30 cellular contexts compared by ENCODE assay signal in the genomic region with DNA sequence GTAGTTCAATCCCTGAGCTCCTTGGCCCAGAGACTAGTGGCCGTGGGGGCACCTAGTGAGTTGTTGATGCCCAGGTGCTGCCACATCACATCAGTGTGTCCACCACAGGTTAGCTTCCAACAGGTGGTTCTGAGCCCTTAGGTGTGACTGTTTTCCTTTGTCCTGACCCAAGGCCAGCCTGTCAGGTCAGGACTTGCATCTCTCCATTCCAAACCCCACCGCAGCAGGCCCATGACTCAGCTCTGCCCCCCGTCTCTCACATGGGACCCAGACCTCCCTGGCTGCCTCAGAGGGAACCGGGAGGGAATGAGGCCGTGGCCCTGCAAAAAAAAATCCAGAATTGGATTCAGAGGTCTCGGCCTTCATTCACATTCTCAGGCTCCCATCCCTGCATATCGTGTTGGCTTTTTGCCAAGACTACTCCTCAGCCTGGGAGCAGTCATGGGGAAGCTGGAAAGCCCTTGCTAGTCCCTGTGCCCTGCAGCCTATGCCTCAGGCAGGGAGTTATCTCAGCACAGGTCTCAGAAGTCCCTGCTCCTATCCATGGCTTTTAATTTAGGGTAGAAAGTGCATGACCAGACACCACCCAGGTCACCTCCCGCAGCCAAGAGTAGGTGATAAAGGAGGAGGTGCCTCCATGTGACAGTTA. TPM values are rescaled to one million over a fixed set of nuclear protein-coding genes. Genes with fewer than 3 reads are reported as not detected.
DNase-seq lines count a peak whose midpoint lies in the region; ATAC-seq and TF ChIP-seq lines count a peak whose summit lies in the region.
"Had no signal": no experiment of that assay in that cellular context is flagged by ENCODE, and none has a peak within 500 bp of the region (broad histone marks: within the 10 kb centered on the region; RNA-seq: fewer than 3 reads in every experiment).

No MANE protein-coding gene starts in this region.

- TF ChIP-seq POLR2A in upper lobe of left lung (IDR thresholded peaks at IDR 0.05), result no peak

- H3K9ac ChIP-seq in mammary epithelial cell (ENCODE audit: insufficient read depth, low read length), result no peak overlapping the region

- H2AFZ ChIP-seq in mammary epithelial cell (ENCODE audit: low read depth, low read length), result no peak overlapping the region

- H3K27ac ChIP-seq in mammary epithelial cell (ENCODE audit: insufficient read depth, low read depth, low read length), result no peak overlapping the region
- no peak overlapping the region for H3K27ac ChIP-seq in caudate nucleus (ENCODE audit: low read depth, low read length)
- no peak overlapping the region for H3K27ac ChIP-seq in upper lobe of left lung
- H3K27ac ChIP-seq: 22Rv1, heart right ventricle, left lung, testis had no signal

- dilution Hi-C loops in mammary epithelial cell (cut with HindIII; ENCODE audit: low sequenced_read_pairs), result no loop called here

- H3K4me2 ChIP-seq in mammary epithelial cell (ENCODE audit: insufficient read depth, low read depth, low read length), result peak overlapping the region; percentile 3

- H3K4me1 ChIP-seq in Caco-2 (peaks cover 32% of the 10 kb centered on the region), mammary epithelial cell (ENCODE audit: insufficient read depth, low read length) (peaks cover 39% of the 10 kb centered on the region), mucosa of descending colon (ENCODE audit: low read depth) (peaks cover 62% of the 10 kb centered on the region), upper lobe of left lung (peaks cover 0 to 5% (median under 1%) of the 10 kb centered on the region in 4 donors)

- intact Hi-C loops in Caco-2 (cut with micrococcal nuclease; ENCODE audit: unreplicated experiment) (no loop called here), mammary epithelial cell (cut with micrococcal nuclease) (no loop called here), mucosa of descending colon (cut with DNase I, micrococcal nuclease) (no loop called here)

- H3K4me3 ChIP-seq in Caco-2 (ENCODE audit: low read depth, low read length), result no peak overlapping the region
- H3K4me3 ChIP-seq in mammary epithelial cell (replicated peaks in 1 of 3; ENCODE audit: insufficient read depth in 1 of 3, low read depth in 2 of 3, low read length in 3 of 3), result no peak overlapping the region
- H3K4me3 ChIP-seq in mucosa of descending colon, result no peak overlapping the region
- H3K4me3 ChIP-seq in upper lobe of left lung, result no peak overlapping the region
- H3K4me3 ChIP-seq: heart right ventricle, left lung, testis had no signal

- TF ChIP-seq CTCF in Caco-2 (IDR thresholded peaks at IDR 0.05; ENCODE audit: insufficient read depth in 1 of 2, low read depth in 1 of 2, low read length in 1 of 2, severe bottlenecking in 1 of 2, unreplicated experiment in 1 of 2) (no peak), mammary epithelial cell (conservative IDR thresholded peaks at IDR 0.05 in 1 of 2, IDR thresholded peaks at IDR 0.05 in 1 of 2; ENCODE audit: extremely low read depth in 1 of 2, insufficient read depth in 1 of 2, low read depth in 1 of 2, low read length in 2 of 2) (no peak), mucosa of descending colon (IDR thresholded peaks at IDR 0.05) (no peak), upper lobe of left lung (IDR thresholded peaks at IDR 0.05) (no peak)

- peak; percentile 15 for DNase-seq in DMS 273 (lab: John Stamatoyannopoulos, UW; ENCODE audit: unreplicated experiment)
- no peak for DNase-seq in DMS 273 treated with DMSO at 0.1 percent for 48 hours (lab: John Stamatoyannopoulos, UW)
- DNase-seq in Caco-2, result no peak
- peak; percentile 71 for DNase-seq in mammary epithelial cell
- no peak for DNase-seq in mucosa of descending colon
- DNase-seq in dedifferentiated amniotic fluid mesenchymal stem cell (ENCODE audit: extremely low spot score), result no peak
- no peak for DNase-seq in caudate nucleus (lab: John Stamatoyannopoulos, UW)
- DNase-seq in upper lobe of left lung, result no peak
- DNase-seq: activated B cell treated with CpG ODN at 0.5 μM for 24 hours; activated CD4-positive, alpha-beta T cell treated with anti-CD3 and anti-CD28 coated beads, Interleukin-2, amount 50 U/mL, for 4 hours; activated CD8-positive, alpha-beta memory T cell treated with anti-CD3 and anti-CD28 coated beads, Interleukin-2, amount 50 U/mL, for 4 hours; CD4-positive, alpha-beta T cell; DMS79 treated with DMSO at 0.1 percent for 48 hours; heart right ventricle; IMR-90; left lung; natural killer cell; NCI-H1417 treated with DMSO at 0.1 percent for 48 hours; NCI-H2081 treated with DMSO at 0.1 percent for 48 hours; NCI-H524; stimulated activated CD4-positive, alpha-beta T cell treated with anti-CD3 and anti-CD28 coated beads, Interleukin-4, amount 100 ng/mL, for 24 hours; stimulated activated naive CD4-positive, alpha-beta T cell treated with Interleukin-2 at 50 U/mL for 16 hours; testis had no signal

- TF ChIP-seq EP300 in upper lobe of left lung (IDR thresholded peaks at IDR 0.05), result no peak

- in situ Hi-C loops in mammary epithelial cell (cut with MboI; ENCODE audit: low sequenced_read_pairs in 2 of 2), result no loop called here

- H3K9me3 Mint-ChIP-seq in Caco-2 (ENCODE audit: unreplicated experiment), result no peaks in the 10 kb centered on the region
- H3K9me3 Mint-ChIP-seq: activated B cell treated with CpG ODN at 0.5 μM for 24 hours; activated naive CD4-positive, alpha-beta T cell treated with anti-CD3 and anti-CD28 coated beads, Interleukin-2, amount 50 U/mL, for 72 hours; CD4-positive, alpha-beta T cell; natural killer cell had no signal

- 7% methylated on average over 8 of the region's 8 CpGs for WGBS in mammary epithelial cell (ENCODE audit: low coverage, missing lambda C conversion rate)
- WGBS in upper lobe of left lung, 2 donors, result 72 to 76% methylated on average over 6 to 8 of the region's 8 CpGs

- H3K27me3 Mint-ChIP-seq in Caco-2 (ENCODE audit: insufficient read depth, unreplicated experiment), result no peaks in the 10 kb centered on the region
- H3K27me3 Mint-ChIP-seq: activated B cell treated with CpG ODN at 0.5 μM for 24 hours; CD4-positive, alpha-beta T cell had no signal

- peaks cover 18% of the 10 kb centered on the region for H3K36me3 ChIP-seq in Caco-2 (ENCODE audit: control insufficient read depth, insufficient read depth, low read length)
- peaks cover 5% of the 10 kb centered on the region for H3K36me3 ChIP-seq in mammary epithelial cell (ENCODE audit: insufficient read depth, low read length)
- H3K36me3 ChIP-seq in mucosa of descending colon (ENCODE audit: low read depth), result no peaks in the 10 kb centered on the region
- no peaks in the 10 kb centered on the region for H3K36me3 ChIP-seq in upper lobe of left lung
- H3K36me3 ChIP-seq: heart right ventricle had no signal

- peaks cover 32% of the 10 kb centered on the region for H3K4me1 Mint-ChIP-seq in Caco-2 (ENCODE audit: low read depth, unreplicated experiment)

- peak overlapping the region; percentile 79 for H3K27ac Mint-ChIP-seq in Caco-2 (ENCODE audit: unreplicated experiment)
- H3K27ac Mint-ChIP-seq: activated B cell treated with CpG ODN at 0.5 μM for 24 hours; activated naive CD4-positive, alpha-beta T cell treated with anti-CD3 and anti-CD28 coated beads, Interleukin-2, amount 50 U/mL, for 72 hours; CD4-positive, alpha-beta T cell; natural killer cell had no signal

- no peaks in the 10 kb centered on the region for H3K9me3 ChIP-seq in Caco-2
- no peaks in the 10 kb centered on the region for H3K9me3 ChIP-seq in mammary epithelial cell (replicated peaks; ENCODE audit: insufficient read depth, low read length)
- no peaks in the 10 kb centered on the region for H3K9me3 ChIP-seq in mucosa of descending colon
- H3K9me3 ChIP-seq in upper lobe of left lung, result no peaks in the 10 kb centered on the region
- H3K9me3 ChIP-seq: heart right ventricle, left lung, testis had no signal

- no peak overlapping the region for H3K4me3 Mint-ChIP-seq in Caco-2 (ENCODE audit: unreplicated experiment)
- H3K4me3 Mint-ChIP-seq: activated B cell treated with CpG ODN at 0.5 μM for 24 hours; CD4-positive, alpha-beta T cell; natural killer cell had no signal

- H3K27me3 ChIP-seq in Caco-2 (replicated peaks; ENCODE audit: control insufficient read depth, insufficient read depth, low read length) (no peaks in the 10 kb centered on the region), mammary epithelial cell (ENCODE audit: insufficient read depth, low read length) (no peaks in the 10 kb centered on the region), upper lobe of left lung (no peaks in the 10 kb centered on the region)
- H3K27me3 ChIP-seq: left lung, testis had no signal

- peak; percentile 1 for ATAC-seq in mucosa of descending colon
- no peak for ATAC-seq in upper lobe of left lung (ENCODE audit: low FRiP score in 2 of 2)
- ATAC-seq: activated naive CD4-positive, alpha-beta T cell treated with anti-CD3 and anti-CD28 coated beads, Interleukin-2, amount 50 U/mL, for 72 hours; left lung; natural killer cell; Right ventricle myocardium inferior had no signal

- BruUV-seq in Caco-2 (replicated peaks; lab: Mats Ljungman, UMichigan) (no TSS peak), mammary epithelial cell (replicated peaks; lab: Mats Ljungman, UMichigan) (no TSS peak)

- CTCF ChIA-PET in Caco-2 (lab: Charles Lee) (no interaction called here), mammary epithelial cell (lab: Charles Lee; ENCODE audit: low non-redundant PET) (no interaction called here)

- peaks cover 16% of the 10 kb centered on the region for H3K79me2 ChIP-seq in mammary epithelial cell (ENCODE audit: insufficient read depth, low read length)

- POLR2A ChIA-PET in Caco-2 (lab: Charles Lee), result interaction anchor here (0.6 to 0.7 kb wide), 2 partner anchors 13 to 25 kb away, joined by 3 to 4 read pairs; no protein-coding TSS in a partner anchor

- H3K36me3 Mint-ChIP-seq in Caco-2 (ENCODE audit: insufficient read depth, unreplicated experiment), result peaks cover 97% of the 10 kb centered on the region
- H3K36me3 Mint-ChIP-seq: activated naive CD4-positive, alpha-beta T cell treated with anti-CD3 and anti-CD28 coated beads, Interleukin-2, amount 50 U/mL, for 72 hours; natural killer cell had no signal

- no peaks in the 10 kb centered on the region for H4K20me1 ChIP-seq in mammary epithelial cell (ENCODE audit: insufficient read depth, low read length)

RNA-seq across cellular contexts. Expression of a gene that starts 7.2 kb away (rescaled TPM):
- total RNA-seq in Caco-2 (2022), result 112 and 123 TPM in 2 replicates
- total RNA-seq in mammary epithelial cell, result 10 to 100 TPM; 26.5 to 27.2 TPM
- polyA plus RNA-seq in mammary epithelial cell, result 11.4 TPM
- 17.4 TPM for polyA minus RNA-seq in mammary epithelial cell
- total RNA-seq in mucosa of descending colon, result 100 to 1,000 TPM in 2 of 3 donors, 10 to 100 TPM in 1; 82.0 to 238 (median 171) TPM
- 10 to 100 TPM in 5 of 6 donors, 1 to 10 TPM in 1; 8.9 to 21.0 (median 16.3) TPM for total RNA-seq in upper lobe of left lung
- total RNA-seq: fibroblast of villous mesenchyme, Right ventricle myocardium inferior had no signal

RNA-seq across cellular contexts. Expression of a gene that starts 29.1 kb away (rescaled TPM):
- not detected in 2 replicates for total RNA-seq in Caco-2 (2022)
- total RNA-seq in mammary epithelial cell, result not detected
- polyA plus RNA-seq in mammary epithelial cell, result not detected
- polyA minus RNA-seq in mammary epithelial cell, result not detected
- total RNA-seq in mucosa of descending colon, result not detected
- under 1 TPM in 3 of 6 donors, not detected in 3; 0.49 to 0.74 (median 0.54) TPM for total RNA-seq in upper lobe of left lung
- total RNA-seq: activated naive CD4-positive, alpha-beta T cell treated with anti-CD3 and anti-CD28 coated beads, Interleukin-2, amount 50 U/mL, for 72 hours; aorta; epithelial cell of proximal tubule; fibroblast of villous mesenchyme; heart right ventricle; IMR-90; osteocyte; Right ventricle myocardium inferior had no signal
- polyA plus RNA-seq: aorta, heart right ventricle, IMR-90 had no signal

Comparison
In these comparisons a context has a peak if more than half of its experiments do, and no peak if none do; other contexts are left out.
1. DNase-seq: peak in DMS 273 (single experiment) and mammary epithelial cell (single experiment); none in DMS 273 treated with DMSO at 0.1 percent for 48 hours (single experiment), Caco-2 (0 of 2), mucosa of descending colon (0 of 3), dedifferentiated amniotic fluid mesenchymal stem cell (single experiment), caudate nucleus (0 of 61) and upper lobe of left lung (0 of 2).